31 cellular contexts compared by ENCODE assay signal in genomic region chr22:37249946-37250345, GRCh38. TPM values are rescaled to one million over a fixed set of nuclear protein-coding genes. Genes with fewer than 3 reads are reported as not detected.
A peak's percentile ranks its signal among the peaks of the same experiment; 100 is the strongest.
DNase-seq lines count a peak whose midpoint lies in the region; ATAC-seq and TF ChIP-seq lines count a peak whose summit lies in the region.
"Had no signal": no experiment of that assay in that cellular context is flagged by ENCODE, and none has a peak within 500 bp of the region (broad histone marks: within the 10 kb centered on the region; RNA-seq: fewer than 3 reads in every experiment).

No MANE protein-coding gene starts in this region.

- intact Hi-C loops in posterior vena cava (cut with DNase I), result no loop called here

- no peak overlapping the region for H3K4me3 ChIP-seq in CD4-positive, CD25-positive, alpha-beta regulatory T cell (ENCODE audit: low read depth, low read length)
- no peak overlapping the region for H3K4me3 ChIP-seq in effector memory CD4-positive, alpha-beta T cell (ENCODE audit: insufficient read depth, low read depth, low read length, poor library complexity, severe bottlenecking)
- H3K4me3 ChIP-seq: ascending aorta, cardiac muscle cell, coronary artery, esophagus muscularis mucosa, PC-9, upper lobe of left lung had no signal

- H3K9me3 Mint-ChIP-seq in CD4-positive, CD25-positive, alpha-beta regulatory T cell, result no peaks in the 10 kb centered on the region
- no peaks in the 10 kb centered on the region for H3K9me3 Mint-ChIP-seq in activated T-helper 17 cell treated with anti-CD3 and anti-CD28 coated beads, Interleukin-2, amount 50 U/mL, for 72 hours
- H3K9me3 Mint-ChIP-seq: activated naive CD4-positive, alpha-beta T cell treated with anti-CD3 and anti-CD28 coated beads, Interleukin-2, amount 50 U/mL, for 24 hours; T-helper 2 cell treated with Interferon-gamma antibody and Interleukin-4, amounts not matched to agents 5 μg/mL and 100 μg/mL, for 36 hours had no signal

- H3K36me3 ChIP-seq in CD4-positive, CD25-positive, alpha-beta regulatory T cell (ENCODE audit: control insufficient read depth, insufficient read depth, low read length), result no peaks in the 10 kb centered on the region
- H3K36me3 ChIP-seq in effector memory CD4-positive, alpha-beta T cell (ENCODE audit: control insufficient read depth, insufficient read depth, low read length), result no peaks in the 10 kb centered on the region
- H3K36me3 ChIP-seq: ascending aorta, cardiac muscle cell, esophagus muscularis mucosa, upper lobe of left lung had no signal

- H3K4me1 ChIP-seq in CD4-positive, CD25-positive, alpha-beta regulatory T cell (ENCODE audit: control insufficient read depth, insufficient read depth, low read length, poor library complexity, severe bottlenecking), result peaks cover 15% of the 10 kb centered on the region
- H3K4me1 ChIP-seq in effector memory CD4-positive, alpha-beta T cell (ENCODE audit: control insufficient read depth, insufficient read depth, low read length, poor library complexity, severe bottlenecking), result peaks cover 3% of the 10 kb centered on the region
- H3K4me1 ChIP-seq: ascending aorta, esophagus muscularis mucosa had no signal

- H3K4me1 Mint-ChIP-seq in CD4-positive, CD25-positive, alpha-beta regulatory T cell, result peaks cover 8 to 16% (median 14%) of the 10 kb centered on the region in 4 donors
- peaks cover 18% of the 10 kb centered on the region for H3K4me1 Mint-ChIP-seq in activated T-helper 17 cell treated with anti-CD3 and anti-CD28 coated beads, Interleukin-2, amount 50 U/mL, for 72 hours

- H3K9me3 ChIP-seq in CD4-positive, CD25-positive, alpha-beta regulatory T cell (ENCODE audit: control insufficient read depth in 2 of 2, low read length in 2 of 2), result no peaks in the 10 kb centered on the region
- no peaks in the 10 kb centered on the region for H3K9me3 ChIP-seq in effector memory CD4-positive, alpha-beta T cell (ENCODE audit: control insufficient read depth, low read length)
- H3K9me3 ChIP-seq: ascending aorta, esophagus muscularis mucosa, upper lobe of left lung had no signal

- no peaks in the 10 kb centered on the region for H3K27me3 Mint-ChIP-seq in CD4-positive, CD25-positive, alpha-beta regulatory T cell
- no peaks in the 10 kb centered on the region for H3K27me3 Mint-ChIP-seq in activated T-helper 17 cell treated with anti-CD3 and anti-CD28 coated beads, Interleukin-2, amount 50 U/mL, for 72 hours
- H3K27me3 Mint-ChIP-seq: activated naive CD4-positive, alpha-beta T cell treated with anti-CD3 and anti-CD28 coated beads, Interleukin-2, amount 50 U/mL, for 24 hours had no signal

- H3K27ac ChIP-seq in CD4-positive, CD25-positive, alpha-beta regulatory T cell (ENCODE audit: insufficient read depth, low read length, poor library complexity, severe bottlenecking), result no peak overlapping the region
- no peak overlapping the region for H3K27ac ChIP-seq in effector memory CD4-positive, alpha-beta T cell (ENCODE audit: insufficient read depth, low read length, poor library complexity, severe bottlenecking)
- H3K27ac ChIP-seq: ascending aorta, cardiac muscle cell, coronary artery, esophagus muscularis mucosa, PC-9, upper lobe of left lung had no signal

- H3K36me3 Mint-ChIP-seq in CD4-positive, CD25-positive, alpha-beta regulatory T cell, result no peaks in the 10 kb centered on the region
- no peaks in the 10 kb centered on the region for H3K36me3 Mint-ChIP-seq in activated T-helper 17 cell treated with anti-CD3 and anti-CD28 coated beads, Interleukin-2, amount 50 U/mL, for 72 hours (ENCODE audit: low read depth)
- H3K36me3 Mint-ChIP-seq: activated naive CD4-positive, alpha-beta T cell treated with anti-CD3 and anti-CD28 coated beads, Interleukin-2, amount 50 U/mL, for 24 hours had no signal

- peak in 1 of 3 donors; percentile 33 for DNase-seq in CD4-positive, CD25-positive, alpha-beta regulatory T cell
- DNase-seq in posterior vena cava (ENCODE audit: low spot score) (peak; percentile 62), NCI-H2171 (lab: John Stamatoyannopoulos, UW) (no peak)
- DNase-seq in effector memory CD4-positive, alpha-beta T cell, result no peak
- DNase-seq: activated CD4-positive, alpha-beta T cell treated with anti-CD3 and anti-CD28 coated beads for 4 hours; foreskin melanocyte; left colon; mesenchymal stem cell; MV-4-11; NCI-H1436 treated with DMSO at 0.1 percent for 48 hours; NCI-H2171 treated with DMSO at 0.1 percent for 48 hours; NCI-H510A treated with DMSO at 0.1 percent for 48 hours; NK-92 treated with Interleukin-12 subunit alpha and Interleukin-12 subunit beta, amount 100 ng/mL, for 24 hours; PC-9; SHP77; stimulated activated CD4-positive, alpha-beta T cell treated with anti-CD3 and anti-CD28 coated beads, Interleukin-2, amount 100 ng/mL, for 48 hours; substantia nigra had no signal

- peak overlapping the region in 2 of 3 donors; percentile 64 to 73 for H3K27ac Mint-ChIP-seq in CD4-positive, CD25-positive, alpha-beta regulatory T cell
- H3K27ac Mint-ChIP-seq in activated T-helper 17 cell treated with anti-CD3 and anti-CD28 coated beads, Interleukin-2, amount 50 U/mL, for 72 hours, result peak overlapping the region; percentile 6
- H3K27ac Mint-ChIP-seq: activated naive CD4-positive, alpha-beta T cell treated with anti-CD3 and anti-CD28 coated beads, Interleukin-2, amount 50 U/mL, for 24 hours; T-helper 2 cell treated with Interferon-gamma antibody and Interleukin-4, amounts not matched to agents 5 μg/mL and 100 μg/mL, for 36 hours had no signal

- no peaks in the 10 kb centered on the region for H3K27me3 ChIP-seq in CD4-positive, CD25-positive, alpha-beta regulatory T cell (ENCODE audit: control insufficient read depth, insufficient read depth, low read length)
- H3K27me3 ChIP-seq in effector memory CD4-positive, alpha-beta T cell (replicated peaks; ENCODE audit: control insufficient read depth, insufficient read depth, low read length, poor library complexity, severe bottlenecking), result no peaks in the 10 kb centered on the region
- H3K27me3 ChIP-seq: ascending aorta, cardiac muscle cell, upper lobe of left lung had no signal

- ATAC-seq in CD4-positive, CD25-positive, alpha-beta regulatory T cell (ENCODE audit: low read depth in 2 of 2), result no peak
- no peak for ATAC-seq in activated T-helper 17 cell treated with anti-CD3 and anti-CD28 coated beads, Interleukin-2, amount 50 U/mL, for 72 hours (replicated peaks)
- ATAC-seq in HG03457 (IDR thresholded peaks at IDR 0.05; ENCODE audit: unreplicated experiment), result no peak
- ATAC-seq: left colon, right cardiac atrium had no signal

- TF ChIP-seq POLR2A in GM15510 (IDR thresholded peaks at IDR 0.05; ENCODE audit: borderline replicate concordance, extremely low read depth, insufficient read length), result peak; percentile 17

- H3K4me3 Mint-ChIP-seq in CD4-positive, CD25-positive, alpha-beta regulatory T cell, result peak overlapping the region in 2 of 4 donors; percentile 4 to 48
- no peak overlapping the region for H3K4me3 Mint-ChIP-seq in activated T-helper 17 cell treated with anti-CD3 and anti-CD28 coated beads, Interleukin-2, amount 50 U/mL, for 72 hours
- H3K4me3 Mint-ChIP-seq: activated naive CD4-positive, alpha-beta T cell treated with anti-CD3 and anti-CD28 coated beads, Interleukin-2, amount 50 U/mL, for 24 hours; T-helper 2 cell treated with Interferon-gamma antibody and Interleukin-4, amounts not matched to agents 5 μg/mL and 100 μg/mL, for 36 hours had no signal

RNA-seq across cellular contexts. Expression of gene RAC2, which starts 5.9 kb away (rescaled TPM):
- 537 TPM for total RNA-seq in CD4-positive, CD25-positive, alpha-beta regulatory T cell
- polyA plus RNA-seq in CD4-positive, CD25-positive, alpha-beta regulatory T cell, result 1,000 to 10,000 TPM in 2 of 4 donors, 100 to 1,000 TPM in 2; 861 to 1,162 (median 988) TPM
- 1,000 to 10,000 TPM in 1 of 2 donors, 100 to 1,000 TPM in 1; 674 to 1,069 TPM for total RNA-seq in activated T-helper 17 cell treated with anti-CD3 and anti-CD28 coated beads, Interleukin-2, amount 50 U/mL, for 72 hours
- total RNA-seq in posterior vena cava, result 10 to 100 TPM; 12.9 to 17.5 TPM
- total RNA-seq: myocyte had no signal

RNA-seq across cellular contexts. Expression of gene CYTH4, which starts 32.4 kb away (rescaled TPM):
- total RNA-seq in CD4-positive, CD25-positive, alpha-beta regulatory T cell, result 153 TPM
- polyA plus RNA-seq in CD4-positive, CD25-positive, alpha-beta regulatory T cell, result 10 to 100 TPM; 47.4 to 56.9 (median 48.9) TPM
- 100 to 1,000 TPM in 1 of 2 donors, 10 to 100 TPM in 1; 53.7 to 124 TPM for total RNA-seq in activated T-helper 17 cell treated with anti-CD3 and anti-CD28 coated beads, Interleukin-2, amount 50 U/mL, for 72 hours
- total RNA-seq in posterior vena cava, result 10 to 100 TPM; 20.7 to 31.7 TPM
- total RNA-seq: cardiac muscle cell, myocyte, PC-9 had no signal
- polyA plus RNA-seq: cardiac muscle cell had no signal

RNA-seq across cellular contexts. Expression of gene SSTR3, which starts 37.7 kb away (rescaled TPM):
- 4.3 TPM for total RNA-seq in CD4-positive, CD25-positive, alpha-beta regulatory T cell
- polyA plus RNA-seq in CD4-positive, CD25-positive, alpha-beta regulatory T cell, result 1 to 10 TPM; 2.5 to 4.4 (median 3.6) TPM
- total RNA-seq in activated T-helper 17 cell treated with anti-CD3 and anti-CD28 coated beads, Interleukin-2, amount 50 U/mL, for 72 hours, result 10 to 100 TPM in 1 of 2 donors, 1 to 10 TPM in 1; 2.6 to 16.2 TPM
- not detected for total RNA-seq in posterior vena cava
- total RNA-seq: ascending aorta, Daoy, esophagus muscularis mucosa, HT1080, myocyte, PC-9, right cardiac atrium had no signal
- polyA plus RNA-seq: cardiac muscle cell, right cardiac atrium had no signal

Comparison
In these comparisons a context has a peak if more than half of its experiments do, and no peak if none do; other contexts are left out.
1. RNA of gene RAC2, which starts 5.9 kb away (total RNA-seq): 674 to 1,069 TPM in activated T-helper 17 cell treated with anti-CD3 and anti-CD28 coated beads, Interleukin-2, amount 50 U/mL, for 72 hours and 537 TPM in CD4-positive, CD25-positive, alpha-beta regulatory T cell (single experiment); 12.9 to 17.5 TPM in posterior vena cava; every median in the first group is over 10 times any median in the second.